8 cellular contexts compared by ENCODE assay signal in genomic region chr2:216516730-216517350, GRCh38. TPM values are rescaled to one million over a fixed set of nuclear protein-coding genes. Genes with fewer than 3 reads are reported as not detected.
A peak's percentile ranks its signal among the peaks of the same experiment; 100 is the strongest.
DNase-seq lines count a peak whose midpoint lies in the region; ATAC-seq and TF ChIP-seq lines count a peak whose summit lies in the region.

No MANE protein-coding gene starts in this region.

- H3K36me3 ChIP-seq in PC-9 (ENCODE audit: low read depth) = no peaks in the 10 kb centered on the region

- ATAC-seq in HG03469 (IDR thresholded peaks at IDR 0.05; ENCODE audit: unreplicated experiment) (no peak), HG03354 (IDR thresholded peaks at IDR 0.05; ENCODE audit: poor library complexity, severe bottlenecking, unreplicated experiment) (no peak)

- BruUV-seq in PC-9 (replicated peaks; lab: Mats Ljungman, UMichigan) = no TSS peak

- no peak for TF ChIP-seq POLR2A in erythroblast (IDR thresholded peaks at IDR 0.05; ENCODE audit: low read length)

- no peaks in the 10 kb centered on the region for H3K27me3 ChIP-seq in PC-9 (ENCODE audit: insufficient read depth, low read depth)

- H3F3A ChIP-seq in PC-9 (ENCODE audit: insufficient read depth, low read depth) = peaks cover 11% of the 10 kb centered on the region; the same call in 1 of the 2 replicates

- H3K4me2 ChIP-seq in PC-9 = no peak overlapping the region

- 0 out of 2 replicates have a peak, but pooled peaks cover 3% of the 10 kb centered on the region for H3K4me1 ChIP-seq in PC-9 (replicated peaks; ENCODE audit: insufficient read depth)

- CTCF ChIA-PET in PC-9 (lab: Charles Lee) = interaction anchor here (0.6 to 1.2 kb wide), 3 partner anchors 144 to 165 kb away, joined by 3 read pairs; no protein-coding TSS in a partner anchor

- H3K4me3 ChIP-seq in Jurkat, Clone E6-1 (ENCODE audit: low read length) = no peak overlapping the region
- no peak overlapping the region for H3K4me3 ChIP-seq in PC-9

- no peak overlapping the region for H2AFZ ChIP-seq in PC-9

- TF ChIP-seq CTCF in PC-9 (conservative IDR thresholded peaks at IDR 0.05) = peak; percentile 90

- intact Hi-C loops in PC-9 (cut with micrococcal nuclease; ENCODE audit: unreplicated experiment) = loop anchor here (2.0 to 5.0 kb wide), 2 partner anchors 994 to 1240 kb away; no protein-coding TSS in a partner anchor

- DNase-seq in DMS114 treated with DMSO at 0.1 percent for 48 hours (lab: John Stamatoyannopoulos, UW; ENCODE audit: unreplicated experiment) (peak; percentile 69), PC-9 (peak in 1 of 2 experiments; percentile 34), erythroblast (lab: John Stamatoyannopoulos, UW) (peak; percentile 36 to 40), pons (ENCODE audit: low spot score) (peak; percentile 68)
- peak; percentile 51 for DNase-seq in Jurkat, Clone E6-1 (ENCODE audit: low read depth, low spot score)
- no peak for DNase-seq in activated effector memory CD4-positive, alpha-beta T cell treated with Interleukin-2 at 50 U/mL for 16 hours

- no peaks in the 10 kb centered on the region for H4K20me1 ChIP-seq in PC-9 (ENCODE audit: insufficient read depth)

- no peaks in the 10 kb centered on the region for H3K9me2 ChIP-seq in PC-9 (ENCODE audit: insufficient read depth)

- no peaks in the 10 kb centered on the region for H3K9me3 ChIP-seq in PC-9 (ENCODE audit: insufficient read depth, low read depth)

- POLR2A ChIA-PET in PC-9 (lab: Charles Lee; ENCODE audit: unreplicated experiment) = no interaction called here

- H3K27ac ChIP-seq in PC-9 = no peak overlapping the region

- no peaks in the 10 kb centered on the region for H3K79me2 ChIP-seq in PC-9 (ENCODE audit: low read depth)

RNA-seq across cellular contexts. Expression of gene RPL37A, which starts 18.2 kb away (rescaled TPM):
- 5,225 TPM for polyA plus RNA-seq in Jurkat, Clone E6-1 (2012; ENCODE audit: insufficient read depth, insufficient read length)
- 2,248 and 2,378 TPM in 2 replicates for total RNA-seq in PC-9 (2021)
